1 cellular context compared by ENCODE assay signal in the genomic region with DNA sequence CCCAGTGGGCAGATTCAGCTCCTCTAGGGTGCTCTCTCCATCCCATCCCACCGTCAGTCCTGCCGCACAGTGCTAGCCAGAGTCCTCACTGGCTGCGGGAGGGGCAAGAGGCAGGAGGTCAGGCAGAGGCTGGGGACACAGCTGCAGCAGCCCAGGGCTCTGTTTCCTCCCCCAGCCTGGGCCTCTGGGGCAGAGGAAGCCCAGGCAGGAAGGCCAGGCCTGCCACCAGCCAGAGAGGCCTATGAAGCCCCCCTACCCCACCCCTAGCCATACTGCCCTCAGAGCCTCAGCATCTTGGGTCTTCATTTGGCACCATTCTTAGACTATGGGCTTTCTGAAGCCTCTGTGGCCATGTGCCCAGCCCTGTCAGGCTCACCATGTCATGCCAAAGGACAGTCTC.
TF ChIP-seq lines count a peak whose summit lies in the region.

No MANE protein-coding gene starts in this region.

TF ChIP-seq in IMR-90, 13 proteins besides CTCF, POLR2A, EP300 and RAD21:
- TF ChIP-seq, protein P1, sequence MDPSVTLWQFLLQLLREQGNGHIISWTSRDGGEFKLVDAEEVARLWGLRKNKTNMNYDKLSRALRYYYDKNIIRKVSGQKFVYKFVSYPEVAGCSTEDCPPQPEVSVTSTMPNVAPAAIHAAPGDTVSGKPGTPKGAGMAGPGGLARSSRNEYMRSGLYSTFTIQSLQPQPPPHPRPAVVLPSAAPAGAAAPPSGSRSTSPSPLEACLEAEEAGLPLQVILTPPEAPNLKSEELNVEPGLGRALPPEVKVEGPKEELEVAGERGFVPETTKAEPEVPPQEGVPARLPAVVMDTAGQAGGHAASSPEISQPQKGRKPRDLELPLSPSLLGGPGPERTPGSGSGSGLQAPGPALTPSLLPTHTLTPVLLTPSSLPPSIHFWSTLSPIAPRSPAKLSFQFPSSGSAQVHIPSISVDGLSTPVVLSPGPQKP (IDR thresholded peaks at IDR 0.05; ENCODE audit: borderline replicate concordance, low read depth, low read length) = no peak
- no peak for TF ChIP-seq SMC3 (IDR thresholded peaks at IDR 0.05; ENCODE audit: low read depth, low read length)
- TF ChIP-seq RCOR1 (IDR thresholded peaks at IDR 0.05; ENCODE audit: insufficient replicate concordance, low read length) = no peak
- TF ChIP-seq CEBPB (IDR thresholded peaks at IDR 0.05; ENCODE audit: low read depth, low read length) = no peak
- TF ChIP-seq MXI1 (IDR thresholded peaks at IDR 0.05; ENCODE audit: borderline replicate concordance, low read depth, low read length) = no peak
- TF ChIP-seq, protein P2, sequence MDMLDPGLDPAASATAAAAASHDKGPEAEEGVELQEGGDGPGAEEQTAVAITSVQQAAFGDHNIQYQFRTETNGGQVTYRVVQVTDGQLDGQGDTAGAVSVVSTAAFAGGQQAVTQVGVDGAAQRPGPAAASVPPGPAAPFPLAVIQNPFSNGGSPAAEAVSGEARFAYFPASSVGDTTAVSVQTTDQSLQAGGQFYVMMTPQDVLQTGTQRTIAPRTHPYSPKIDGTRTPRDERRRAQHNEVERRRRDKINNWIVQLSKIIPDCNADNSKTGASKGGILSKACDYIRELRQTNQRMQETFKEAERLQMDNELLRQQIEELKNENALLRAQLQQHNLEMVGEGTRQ (IDR thresholded peaks at IDR 0.05; ENCODE audit: low read depth, low read length) = no peak
- TF ChIP-seq MAFK (IDR thresholded peaks at IDR 0.05; ENCODE audit: low read depth, low read length) = no peak
- no peak for TF ChIP-seq MAZ (IDR thresholded peaks at IDR 0.05; ENCODE audit: borderline replicate concordance, low read depth, low read length)
- TF ChIP-seq NFE2L2 (IDR thresholded peaks at IDR 0.05; ENCODE audit: low read depth, low read length) = no peak
- no peak for TF ChIP-seq BHLHE40 (IDR thresholded peaks at IDR 0.05; ENCODE audit: low read depth, low read length)
- no peak for TF ChIP-seq FOS (IDR thresholded peaks at IDR 0.05; ENCODE audit: low read depth, low read length)
- no peak for TF ChIP-seq CHD1 (IDR thresholded peaks at IDR 0.05; ENCODE audit: low read depth, low read length)
- no peak for TF ChIP-seq RFX5 (IDR thresholded peaks at IDR 0.05; ENCODE audit: low read depth, low read length)
TF ChIP-seq in IMR-90: peak in this region for 0.
